ENCODE assay signal across 8 cellular contexts in genomic region chr1:6235302-6235680, GRCh38. TPM values are rescaled to one million over a fixed set of nuclear protein-coding genes. Genes with fewer than 3 reads are reported as not detected.
DNase-seq lines count a peak whose midpoint lies in the region; ATAC-seq and TF ChIP-seq lines count a peak whose summit lies in the region.

No MANE protein-coding gene starts in this region.

- no peak overlapping the region for H2BK5ac ChIP-seq in neuronal stem cell (ENCODE audit: low read length)

- H3K4me2 ChIP-seq in OCI-LY1 (ENCODE audit: low read length) (peak overlapping the region; percentile 84), neuronal stem cell (ENCODE audit: insufficient read depth, low read length, poor library complexity, severe bottlenecking) (peak overlapping the region; percentile 79)

- H3K9me3 ChIP-seq in OCI-LY1 (ENCODE audit: low read length): no peaks in the 10 kb centered on the region
- H3K9me3 ChIP-seq in endocrine pancreas (ENCODE audit: control insufficient read depth, low read length): no peaks in the 10 kb centered on the region
- peaks cover 0 to 3% of the 10 kb centered on the region in 2 donors for H3K9me3 ChIP-seq in neuronal stem cell (replicated peaks in 1 of 2; ENCODE audit: control insufficient read depth in 2 of 2, insufficient read depth in 1 of 2, low read depth in 1 of 2, low read length in 2 of 2)

- intact Hi-C loops in sciatic nerve (cut with DNase I): no loop called here

- peaks cover 14% of the 10 kb centered on the region; the same call in 1 of the 2 replicates for H3K79me2 ChIP-seq in OCI-LY1 (ENCODE audit: insufficient read depth, low read length)

- H4K91ac ChIP-seq in neuronal stem cell (ENCODE audit: low read depth, low read length, poor library complexity): no peak overlapping the region

- H2AK5ac ChIP-seq in neuronal stem cell (ENCODE audit: low read depth, low read length): peak overlapping the region; percentile 60

- peaks cover 2% of the 10 kb centered on the region for H3K79me1 ChIP-seq in neuronal stem cell (ENCODE audit: low read depth, low read length)

- TF ChIP-seq CTCF in AG10803 (conservative IDR thresholded peaks at IDR 0.05; ENCODE audit: low read length) (no peak), OCI-LY1 (IDR thresholded peaks at IDR 0.05; ENCODE audit: low read length) (no peak)

- DNase-seq in AG10803 (ENCODE audit: low read depth) (no peak), neuronal stem cell (ENCODE audit: low spot score) (no peak), HCEC 1CT (no peak), sciatic nerve (ENCODE audit: low spot score) (no peak)

- peak overlapping the region; percentile 92 for H3K14ac ChIP-seq in neuronal stem cell (ENCODE audit: low read length)

- no peaks in the 10 kb centered on the region for H4K20me1 ChIP-seq in OCI-LY1 (ENCODE audit: insufficient read depth, low read length)

- H3K4me3 ChIP-seq in AG10803 (ENCODE audit: low read length): peak overlapping the region; percentile 79
- peak overlapping the region; percentile 69 for H3K4me3 ChIP-seq in OCI-LY1 (ENCODE audit: low read depth, low read length, poor library complexity, severe bottlenecking)
- H3K4me3 ChIP-seq in endocrine pancreas (ENCODE audit: control insufficient read depth, insufficient read depth, low read length): peak overlapping the region; percentile 63
- peak overlapping the region; percentile 66 to 94 for H3K4me3 ChIP-seq in neuronal stem cell (ENCODE audit: low read length in 2 of 2)

- H3K18ac ChIP-seq in neuronal stem cell (ENCODE audit: low read length): peak overlapping the region; percentile 74

- H2BK15ac ChIP-seq in neuronal stem cell (ENCODE audit: low read length): no peak overlapping the region

- no peak overlapping the region for H2AFZ ChIP-seq in OCI-LY1 (ENCODE audit: low read length)
- peak overlapping the region; percentile 79 for H2AFZ ChIP-seq in neuronal stem cell (ENCODE audit: low read length)

- H2BK12ac ChIP-seq in neuronal stem cell (ENCODE audit: low read length): no peak overlapping the region

- no peak overlapping the region for H2BK120ac ChIP-seq in neuronal stem cell (ENCODE audit: low read depth, low read length)

- H3K27me3 ChIP-seq in OCI-LY1 (ENCODE audit: insufficient read depth, low read length) (no peaks in the 10 kb centered on the region; the same call in 1 of the 2 replicates), endocrine pancreas (ENCODE audit: control insufficient read depth, insufficient read depth, low read length) (no peaks in the 10 kb centered on the region), neuronal stem cell (ENCODE audit: control insufficient read depth in 3 of 3, insufficient read depth in 3 of 3, low read depth in 1 of 3, low read length in 3 of 3) (no peaks in the 10 kb centered on the region)

- no peaks in the 10 kb centered on the region for H3F3A ChIP-seq in OCI-LY1 (ENCODE audit: insufficient read depth, low read length)

- H3K9ac ChIP-seq in OCI-LY1 (ENCODE audit: low read length) (peak overlapping the region; percentile 75), endocrine pancreas (ENCODE audit: control insufficient read depth, insufficient read depth, low read length) (peak overlapping the region; percentile 91), neuronal stem cell (ENCODE audit: low read depth, low read length, poor library complexity) (peak overlapping the region; percentile 100)

- H3K4me1 ChIP-seq in OCI-LY1 (ENCODE audit: insufficient read depth, low read length, severe bottlenecking) (peaks cover 15% of the 10 kb centered on the region), endocrine pancreas (ENCODE audit: control insufficient read depth, insufficient read depth, low read length) (no peaks in the 10 kb centered on the region), neuronal stem cell (ENCODE audit: control insufficient read depth in 2 of 2, insufficient read depth in 1 of 2, low read depth in 1 of 2, low read length in 2 of 2) (peaks cover 17 to 22% of the 10 kb centered on the region in 2 donors)

- H3K36me3 ChIP-seq in OCI-LY1 (ENCODE audit: insufficient read depth, low read length): peaks cover 39% of the 10 kb centered on the region
- no peaks in the 10 kb centered on the region for H3K36me3 ChIP-seq in endocrine pancreas (ENCODE audit: control insufficient read depth, insufficient read depth, low read length)
- peaks cover 14 to 39% of the 10 kb centered on the region in 2 donors for H3K36me3 ChIP-seq in neuronal stem cell (replicated peaks in 1 of 2; ENCODE audit: control insufficient read depth in 2 of 2, insufficient read depth in 2 of 2, low read length in 2 of 2)

- H3K4ac ChIP-seq in neuronal stem cell (ENCODE audit: low read length): no peak overlapping the region

- no peak overlapping the region for H3K23ac ChIP-seq in neuronal stem cell (ENCODE audit: low read depth, low read length, poor library complexity)

- peak; percentile 16 for ATAC-seq in GM21423 (IDR thresholded peaks at IDR 0.05; ENCODE audit: unreplicated experiment)
- no peak for ATAC-seq in GM18502 (IDR thresholded peaks at IDR 0.05; ENCODE audit: poor library complexity, unreplicated experiment)
- ATAC-seq in sciatic nerve: no peak

- H3K27ac ChIP-seq in OCI-LY1 (ENCODE audit: low read depth, low read length, poor library complexity, severe bottlenecking): no peak overlapping the region
- no peak overlapping the region for H3K27ac ChIP-seq in neuronal stem cell (replicated peaks; ENCODE audit: low read length)

- H4K8ac ChIP-seq in neuronal stem cell (ENCODE audit: low read depth, low read length): no peak overlapping the region

- no CpG with 5 or more reads among the region's 31 CpGs for WGBS in neuronal stem cell (ENCODE audit: extremely low coverage in 2 of 2, insufficient read length in 2 of 2, insufficient replicate concordance in 1 of 2), 2 donors

- no peaks in the 10 kb centered on the region for H3K9me2 ChIP-seq in OCI-LY1 (ENCODE audit: low read depth, low read length)

RNA-seq across cellular contexts. Expression of gene ICMT, which starts 0.5 kb away (rescaled TPM):
- 38.1 TPM for polyA plus RNA-seq in neuronal stem cell (2013, experiment 1 of 2)
- polyA plus RNA-seq in neuronal stem cell (2013, experiment 2 of 2): 38.5 TPM
- 41.9 TPM for total RNA-seq in sciatic nerve

RNA-seq across cellular contexts. Expression of gene HES3, which starts 8.7 kb away (rescaled TPM):
- polyA plus RNA-seq in neuronal stem cell (2013, experiment 1 of 2): 0.08 TPM
- 0.15 TPM for polyA plus RNA-seq in neuronal stem cell (2013, experiment 2 of 2)
- total RNA-seq in sciatic nerve: not detected

RNA-seq across cellular contexts. Expression of gene GPR153, which starts 25.6 kb away (rescaled TPM):
- 21.7 TPM for polyA plus RNA-seq in neuronal stem cell (2013, experiment 1 of 2)
- 21.5 TPM for polyA plus RNA-seq in neuronal stem cell (2013, experiment 2 of 2)
- total RNA-seq in sciatic nerve: 10.6 TPM

RNA-seq across cellular contexts. Expression of gene RNF207, which starts 29.4 kb away (rescaled TPM):
- 0.68 TPM for polyA plus RNA-seq in neuronal stem cell (2013, experiment 1 of 2)
- polyA plus RNA-seq in neuronal stem cell (2013, experiment 2 of 2): 0.66 TPM
- total RNA-seq in sciatic nerve: 26.9 TPM

RNA-seq across cellular contexts. Expression of gene RPL22, which starts 35.9 kb away (rescaled TPM):
- 1,500 TPM for polyA plus RNA-seq in neuronal stem cell (2013, experiment 1 of 2)
- polyA plus RNA-seq in neuronal stem cell (2013, experiment 2 of 2): 1,497 TPM
- 354 TPM for total RNA-seq in sciatic nerve
